In genomic region chr9:123073441-123073840, GRCh38 we compare ENCODE assay signal across 2 cellular contexts.
TF ChIP-seq lines count a peak whose summit lies in the region.

No MANE protein-coding gene starts in this region.

TF ChIP-seq in SK-N-SH, 30 proteins besides CTCF, POLR2A, EP300 and RAD21 (continued from another document):
- TF ChIP-seq REST (IDR thresholded peaks at IDR 0.05; ENCODE audit: low read depth, low read length), result no peak
- no peak for TF ChIP-seq TEAD4 (IDR thresholded peaks at IDR 0.05; ENCODE audit: borderline replicate concordance, insufficient read depth)
- no peak for TF ChIP-seq JUND (IDR thresholded peaks at IDR 0.05)
- TF ChIP-seq NRF1 (IDR thresholded peaks at IDR 0.05; ENCODE audit: low read depth, low read length), result no peak
- TF ChIP-seq FOXM1 (IDR thresholded peaks at IDR 0.05; ENCODE audit: low read depth), result no peak
- no peak for TF ChIP-seq USF2 (IDR thresholded peaks at IDR 0.05; ENCODE audit: borderline replicate concordance, low read depth, low read length)
- TF ChIP-seq RFX5 (IDR thresholded peaks at IDR 0.05; ENCODE audit: low read length), result no peak
- TF ChIP-seq MAX (IDR thresholded peaks at IDR 0.05; ENCODE audit: low read depth), result no peak
- TF ChIP-seq YY1 (IDR thresholded peaks at IDR 0.05; ENCODE audit: low read depth), result no peak
- TF ChIP-seq NFIC (IDR thresholded peaks at IDR 0.05; ENCODE audit: borderline replicate concordance), result no peak
- no peak for TF ChIP-seq SIN3A (IDR thresholded peaks at IDR 0.05; ENCODE audit: borderline replicate concordance, low read depth, low read length)
- no peak for TF ChIP-seq MXI1 (IDR thresholded peaks at IDR 0.05; ENCODE audit: low read depth, low read length)
- TF ChIP-seq TCF12 (IDR thresholded peaks at IDR 0.05), result no peak

TF ChIP-seq in SK-N-SH treated with all-trans-retinoic acid at 6 μM for 48 hours, 23 proteins besides CTCF, POLR2A, EP300 and RAD21 (continued from another document):
- TF ChIP-seq ZFP30 (CRISPR knock-in tag; IDR thresholded peaks at IDR 0.05) (no peak), PPARA (CRISPR knock-in tag; IDR thresholded peaks at IDR 0.05; ENCODE audit: borderline replicate concordance) (no peak)
